Comparison of ENCODE assay signal across 1 cellular context in genomic region chr19:13830761-13831481, GRCh38.
A peak's percentile ranks its signal among the peaks of the same experiment; 100 is the strongest.
TF ChIP-seq lines count a peak whose summit lies in the region.

No MANE protein-coding gene starts in this region.

TF ChIP-seq in HepG2, 621 proteins besides CTCF, POLR2A, EP300 and RAD21:
- peak; percentile 25 for TF ChIP-seq AGO2 (optimal IDR thresholded peaks at IDR 0.05; ENCODE audit: low read depth, low read length)
- TF ChIP-seq KLF16 (CRISPR knock-in tag; IDR thresholded peaks at IDR 0.05), result no peak
